ENCODE assay signal across 1 cellular context in genomic region chr3:186931487-186932280, GRCh38.
TF ChIP-seq lines count a peak whose summit lies in the region.

No MANE protein-coding gene starts in this region.

TF ChIP-seq in K562, 482 proteins besides CTCF, POLR2A, EP300 and RAD21 (continued from another document and continues in another):
- TF ChIP-seq, protein P1, sequence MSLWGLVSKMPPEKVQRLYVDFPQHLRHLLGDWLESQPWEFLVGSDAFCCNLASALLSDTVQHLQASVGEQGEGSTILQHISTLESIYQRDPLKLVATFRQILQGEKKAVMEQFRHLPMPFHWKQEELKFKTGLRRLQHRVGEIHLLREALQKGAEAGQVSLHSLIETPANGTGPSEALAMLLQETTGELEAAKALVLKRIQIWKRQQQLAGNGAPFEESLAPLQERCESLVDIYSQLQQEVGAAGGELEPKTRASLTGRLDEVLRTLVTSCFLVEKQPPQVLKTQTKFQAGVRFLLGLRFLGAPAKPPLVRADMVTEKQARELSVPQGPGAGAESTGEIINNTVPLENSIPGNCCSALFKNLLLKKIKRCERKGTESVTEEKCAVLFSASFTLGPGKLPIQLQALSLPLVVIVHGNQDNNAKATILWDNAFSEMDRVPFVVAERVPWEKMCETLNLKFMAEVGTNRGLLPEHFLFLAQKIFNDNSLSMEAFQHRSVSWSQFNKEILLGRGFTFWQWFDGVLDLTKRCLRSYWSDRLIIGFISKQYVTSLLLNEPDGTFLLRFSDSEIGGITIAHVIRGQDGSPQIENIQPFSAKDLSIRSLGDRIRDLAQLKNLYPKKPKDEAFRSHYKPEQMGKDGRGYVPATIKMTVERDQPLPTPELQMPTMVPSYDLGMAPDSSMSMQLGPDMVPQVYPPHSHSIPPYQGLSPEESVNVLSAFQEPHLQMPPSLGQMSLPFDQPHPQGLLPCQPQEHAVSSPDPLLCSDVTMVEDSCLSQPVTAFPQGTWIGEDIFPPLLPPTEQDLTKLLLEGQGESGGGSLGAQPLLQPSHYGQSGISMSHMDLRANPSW (CRISPR knock-in tag; IDR thresholded peaks at IDR 0.05) = 0 out of 2 replicates have a peak, but pooled peaks have one; percentile 20
- TF ChIP-seq SMARCA4 (IDR thresholded peaks at IDR 0.05) (0 out of 2 replicates have a peak, but pooled peaks have one; percentile 10), PML (IDR thresholded peaks at IDR 0.05; ENCODE audit: low read length) (0 out of 2 replicates have a peak, but pooled peaks have one; percentile 22), GATA2 (CRISPR knock-in tag; IDR thresholded peaks at IDR 0.05) (peak; percentile 61; the same call in 1 of the 2 replicates), CHD1 (IDR thresholded peaks at IDR 0.05; ENCODE audit: low read length) (peak; percentile 83), GTF2E2 (tag; IDR thresholded peaks at IDR 0.05) (0 out of 2 replicates have a peak, but pooled peaks have one; percentile 44), ZZZ3 (IDR thresholded peaks at IDR 0.05) (no peak), HDAC1 (IDR thresholded peaks at IDR 0.05) (peak in 1 of 2 experiments; percentile 33; a peak in 1 of 4 replicates), NR4A1 (CRISPR knock-in tag; IDR thresholded peaks at IDR 0.05) (no peak), NR4A1 (tag; IDR thresholded peaks at IDR 0.05) (0 out of 2 replicates have a peak, but pooled peaks have one; percentile 16), ZNF121 (CRISPR knock-in tag; conservative IDR thresholded peaks at IDR 0.05) (no peak), ELF1 (tag; IDR thresholded peaks at IDR 0.05) (no peak), GATAD2B (IDR thresholded peaks at IDR 0.05; ENCODE audit: borderline replicate concordance) (no peak), KAT8 (IDR thresholded peaks at IDR 0.05; ENCODE audit: low read depth) (no peak), EGR1 (conservative IDR thresholded peaks at IDR 0.05) (peak; percentile 57), SNRNP70 (optimal IDR thresholded peaks at IDR 0.05; ENCODE audit: low read depth, low read length) (peak; percentile 26), KAT7 (CRISPR knock-in tag; IDR thresholded peaks at IDR 0.05; ENCODE audit: borderline replicate concordance) (0 out of 2 replicates have a peak, but pooled peaks have one; percentile 66), CAMTA2 (CRISPR knock-in tag; conservative IDR thresholded peaks at IDR 0.05) (no peak), SMARCE1 (IDR thresholded peaks at IDR 0.05) (peak; percentile 38; the same call in 1 of the 2 replicates), CEBPZ (IDR thresholded peaks at IDR 0.05; ENCODE audit: borderline replicate concordance, low read depth, low read length) (no peak), SREBF1 (IDR thresholded peaks at IDR 0.05; ENCODE audit: borderline replicate concordance, low read depth, low read length) (no peak), TBP (optimal IDR thresholded peaks at IDR 0.05; ENCODE audit: low read depth, low read length) (no peak), PHF8 (IDR thresholded peaks at IDR 0.05; ENCODE audit: borderline replicate concordance, low read length) (peak; percentile 30; the same call in 1 of the 2 replicates), POLR2G (IDR thresholded peaks at IDR 0.05; ENCODE audit: low read depth, low read length) (peak; percentile 51), AFF1 (IDR thresholded peaks at IDR 0.05; ENCODE audit: low read depth in 1 of 2, partially characterized antibody in 2 of 2) (peak in 1 of 2 experiments; percentile 60), POU5F1 (IDR thresholded peaks at IDR 0.05; ENCODE audit: borderline replicate concordance, low read depth, low read length, partially characterized antibody) (no peak), ZNF764 (CRISPR knock-in tag; IDR thresholded peaks at IDR 0.05; ENCODE audit: low read depth) (no peak), ZBED1 (IDR thresholded peaks at IDR 0.05) (no peak), KDM2B (CRISPR knock-in tag; IDR thresholded peaks at IDR 0.05) (peak; percentile 21; the same call in 1 of the 2 replicates), ZBTB1 (CRISPR knock-in tag; IDR thresholded peaks at IDR 0.05; ENCODE audit: borderline replicate concordance, low read depth) (0 out of 2 replicates have a peak, but pooled peaks have one; percentile 39), TFAP4 (CRISPR knock-in tag; IDR thresholded peaks at IDR 0.05; ENCODE audit: borderline replicate concordance) (peak; percentile 44; the same call in 1 of the 2 replicates), FOSL1 (tag; conservative IDR thresholded peaks at IDR 0.05) (0 out of 2 replicates have a peak, but pooled peaks have one; percentile 20), POLR2B (IDR thresholded peaks at IDR 0.05; ENCODE audit: low read depth, partially characterized antibody) (peak; percentile 3)
- TF ChIP-seq, protein P2, sequence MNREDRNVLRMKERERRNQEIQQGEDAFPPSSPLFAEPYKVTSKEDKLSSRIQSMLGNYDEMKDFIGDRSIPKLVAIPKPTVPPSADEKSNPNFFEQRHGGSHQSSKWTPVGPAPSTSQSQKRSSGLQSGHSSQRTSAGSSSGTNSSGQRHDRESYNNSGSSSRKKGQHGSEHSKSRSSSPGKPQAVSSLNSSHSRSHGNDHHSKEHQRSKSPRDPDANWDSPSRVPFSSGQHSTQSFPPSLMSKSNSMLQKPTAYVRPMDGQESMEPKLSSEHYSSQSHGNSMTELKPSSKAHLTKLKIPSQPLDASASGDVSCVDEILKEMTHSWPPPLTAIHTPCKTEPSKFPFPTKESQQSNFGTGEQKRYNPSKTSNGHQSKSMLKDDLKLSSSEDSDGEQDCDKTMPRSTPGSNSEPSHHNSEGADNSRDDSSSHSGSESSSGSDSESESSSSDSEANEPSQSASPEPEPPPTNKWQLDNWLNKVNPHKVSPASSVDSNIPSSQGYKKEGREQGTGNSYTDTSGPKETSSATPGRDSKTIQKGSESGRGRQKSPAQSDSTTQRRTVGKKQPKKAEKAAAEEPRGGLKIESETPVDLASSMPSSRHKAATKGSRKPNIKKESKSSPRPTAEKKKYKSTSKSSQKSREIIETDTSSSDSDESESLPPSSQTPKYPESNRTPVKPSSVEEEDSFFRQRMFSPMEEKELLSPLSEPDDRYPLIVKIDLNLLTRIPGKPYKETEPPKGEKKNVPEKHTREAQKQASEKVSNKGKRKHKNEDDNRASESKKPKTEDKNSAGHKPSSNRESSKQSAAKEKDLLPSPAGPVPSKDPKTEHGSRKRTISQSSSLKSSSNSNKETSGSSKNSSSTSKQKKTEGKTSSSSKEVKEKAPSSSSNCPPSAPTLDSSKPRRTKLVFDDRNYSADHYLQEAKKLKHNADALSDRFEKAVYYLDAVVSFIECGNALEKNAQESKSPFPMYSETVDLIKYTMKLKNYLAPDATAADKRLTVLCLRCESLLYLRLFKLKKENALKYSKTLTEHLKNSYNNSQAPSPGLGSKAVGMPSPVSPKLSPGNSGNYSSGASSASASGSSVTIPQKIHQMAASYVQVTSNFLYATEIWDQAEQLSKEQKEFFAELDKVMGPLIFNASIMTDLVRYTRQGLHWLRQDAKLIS (CRISPR knock-in tag; IDR thresholded peaks at IDR 0.05) = 0 out of 2 replicates have a peak, but pooled peaks have one; percentile 37
- TF ChIP-seq, protein P3, sequence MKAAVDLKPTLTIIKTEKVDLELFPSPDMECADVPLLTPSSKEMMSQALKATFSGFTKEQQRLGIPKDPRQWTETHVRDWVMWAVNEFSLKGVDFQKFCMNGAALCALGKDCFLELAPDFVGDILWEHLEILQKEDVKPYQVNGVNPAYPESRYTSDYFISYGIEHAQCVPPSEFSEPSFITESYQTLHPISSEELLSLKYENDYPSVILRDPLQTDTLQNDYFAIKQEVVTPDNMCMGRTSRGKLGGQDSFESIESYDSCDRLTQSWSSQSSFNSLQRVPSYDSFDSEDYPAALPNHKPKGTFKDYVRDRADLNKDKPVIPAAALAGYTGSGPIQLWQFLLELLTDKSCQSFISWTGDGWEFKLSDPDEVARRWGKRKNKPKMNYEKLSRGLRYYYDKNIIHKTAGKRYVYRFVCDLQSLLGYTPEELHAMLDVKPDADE (conservative IDR thresholded peaks at IDR 0.05; ENCODE audit: control insufficient read depth, low read depth, low read length) = no peak
- TF ChIP-seq, protein P4, sequence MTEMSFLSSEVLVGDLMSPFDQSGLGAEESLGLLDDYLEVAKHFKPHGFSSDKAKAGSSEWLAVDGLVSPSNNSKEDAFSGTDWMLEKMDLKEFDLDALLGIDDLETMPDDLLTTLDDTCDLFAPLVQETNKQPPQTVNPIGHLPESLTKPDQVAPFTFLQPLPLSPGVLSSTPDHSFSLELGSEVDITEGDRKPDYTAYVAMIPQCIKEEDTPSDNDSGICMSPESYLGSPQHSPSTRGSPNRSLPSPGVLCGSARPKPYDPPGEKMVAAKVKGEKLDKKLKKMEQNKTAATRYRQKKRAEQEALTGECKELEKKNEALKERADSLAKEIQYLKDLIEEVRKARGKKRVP (CRISPR knock-in tag; IDR thresholded peaks at IDR 0.05) = no peak
- TF ChIP-seq, protein P5, sequence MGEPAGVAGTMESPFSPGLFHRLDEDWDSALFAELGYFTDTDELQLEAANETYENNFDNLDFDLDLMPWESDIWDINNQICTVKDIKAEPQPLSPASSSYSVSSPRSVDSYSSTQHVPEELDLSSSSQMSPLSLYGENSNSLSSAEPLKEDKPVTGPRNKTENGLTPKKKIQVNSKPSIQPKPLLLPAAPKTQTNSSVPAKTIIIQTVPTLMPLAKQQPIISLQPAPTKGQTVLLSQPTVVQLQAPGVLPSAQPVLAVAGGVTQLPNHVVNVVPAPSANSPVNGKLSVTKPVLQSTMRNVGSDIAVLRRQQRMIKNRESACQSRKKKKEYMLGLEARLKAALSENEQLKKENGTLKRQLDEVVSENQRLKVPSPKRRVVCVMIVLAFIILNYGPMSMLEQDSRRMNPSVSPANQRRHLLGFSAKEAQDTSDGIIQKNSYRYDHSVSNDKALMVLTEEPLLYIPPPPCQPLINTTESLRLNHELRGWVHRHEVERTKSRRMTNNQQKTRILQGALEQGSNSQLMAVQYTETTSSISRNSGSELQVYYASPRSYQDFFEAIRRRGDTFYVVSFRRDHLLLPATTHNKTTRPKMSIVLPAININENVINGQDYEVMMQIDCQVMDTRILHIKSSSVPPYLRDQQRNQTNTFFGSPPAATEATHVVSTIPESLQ (CRISPR knock-in tag; IDR thresholded peaks at IDR 0.05) = peak; percentile 55; the same call in 1 of the 2 replicates
- TF ChIP-seq, protein P6, sequence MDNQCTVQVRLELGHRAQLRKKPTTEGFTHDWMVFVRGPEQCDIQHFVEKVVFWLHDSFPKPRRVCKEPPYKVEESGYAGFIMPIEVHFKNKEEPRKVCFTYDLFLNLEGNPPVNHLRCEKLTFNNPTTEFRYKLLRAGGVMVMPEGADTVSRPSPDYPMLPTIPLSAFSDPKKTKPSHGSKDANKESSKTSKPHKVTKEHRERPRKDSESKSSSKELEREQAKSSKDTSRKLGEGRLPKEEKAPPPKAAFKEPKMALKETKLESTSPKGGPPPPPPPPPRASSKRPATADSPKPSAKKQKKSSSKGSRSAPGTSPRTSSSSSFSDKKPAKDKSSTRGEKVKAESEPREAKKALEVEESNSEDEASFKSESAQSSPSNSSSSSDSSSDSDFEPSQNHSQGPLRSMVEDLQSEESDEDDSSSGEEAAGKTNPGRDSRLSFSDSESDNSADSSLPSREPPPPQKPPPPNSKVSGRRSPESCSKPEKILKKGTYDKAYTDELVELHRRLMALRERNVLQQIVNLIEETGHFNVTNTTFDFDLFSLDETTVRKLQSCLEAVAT (IDR thresholded peaks at IDR 0.05) = 0 out of 4 replicates have a peak, but pooled peaks of 1 of the 2 experiments have one; percentile 30
